Comparison of ENCODE assay signal across 37 cellular contexts in genomic region chr22:32462452-32462851, GRCh38. TPM values are rescaled to one million over a fixed set of nuclear protein-coding genes. Genes with fewer than 3 reads are reported as not detected.
"Had no signal": no experiment of that assay in that cellular context is flagged by ENCODE, and none has a peak within 500 bp of the region (broad histone marks: within the 10 kb centered on the region; RNA-seq: fewer than 3 reads in every experiment).

No MANE protein-coding gene starts in this region.

- H3K27ac ChIP-seq: KMS-11 had no signal

- H3K9ac ChIP-seq: KMS-11 had no signal

- H3K4me2 ChIP-seq: KMS-11 had no signal

- H3K4me3 ChIP-seq: MG63 had no signal

- H3K9me3 ChIP-seq: MG63 had no signal

- H3K36me3 ChIP-seq: MG63 had no signal

- DNase-seq: Karpas-422, Kasumi-1, MG63, MM.1S, MV-4-11, NCI-H1048, NCI-H1092, NCI-H1092 treated with DMSO at 0.1 percent for 48 hours, NCI-H1105, NCI-H1105 treated with DMSO at 0.1 percent for 48 hours, NCI-H1417, NCI-H1417 treated with DMSO at 0.1 percent for 48 hours, NCI-H1436, NCI-H1436 treated with DMSO at 0.1 percent for 48 hours, NCI-H146, NCI-H1694, NCI-H1694 treated with DMSO at 0.1 percent for 48 hours, NCI-H187, NCI-H187 treated with DMSO at 0.1 percent for 48 hours, NCI-H1930, NCI-H2029, NCI-H2029 treated with DMSO at 0.1 percent for 48 hours, NCI-H2081, NCI-H2081 treated with DMSO at 0.1 percent for 48 hours, NCI-H2107, NCI-H2171, NCI-H2171 treated with DMSO at 0.1 percent for 48 hours, NCI-H226, NCI-H345, NCI-H446, NCI-H446 treated with DMSO at 0.1 percent for 48 hours, NCI-H510A had no signal

RNA-seq across cellular contexts. Expression of gene BPIFC, which starts 1.8 kb away (rescaled TPM):
- total RNA-seq: LHCN-M2, M059J, MCF 10A, NCI-H460 had no signal
